13 cellular contexts compared by ENCODE assay signal in genomic region chr19:4695224-4695731, GRCh38. TPM values are rescaled to one million over a fixed set of nuclear protein-coding genes. Genes with fewer than 3 reads are reported as not detected.
DNase-seq lines count a peak whose midpoint lies in the region; ATAC-seq and TF ChIP-seq lines count a peak whose summit lies in the region.
"Had no signal": no experiment of that assay in that cellular context is flagged by ENCODE, and none has a peak within 500 bp of the region (broad histone marks: within the 10 kb centered on the region; RNA-seq: fewer than 3 reads in every experiment).

No MANE protein-coding gene starts in this region.

- peak overlapping the region in 56 of 59 donors; percentile 2 to 93 (median 75) for H3K27ac ChIP-seq in dorsolateral prefrontal cortex
- peak overlapping the region; percentile 51 for H3K27ac ChIP-seq in vagina

- H3K27me3 ChIP-seq in dorsolateral prefrontal cortex = no peaks in the 10 kb centered on the region
- no peaks in the 10 kb centered on the region for H3K27me3 ChIP-seq in vagina

- no peak for TF ChIP-seq CTCF in dorsolateral prefrontal cortex (IDR thresholded peaks at IDR 0.05 in 54 of 56, conservative IDR thresholded peaks at IDR 0.05 in 2 of 56; ENCODE audit: low read depth in 1 of 56, partially characterized antibody in 56 of 56)
- TF ChIP-seq CTCF in vagina (IDR thresholded peaks at IDR 0.05) = no peak

- intact Hi-C loops in dorsolateral prefrontal cortex (cut with DNase I) (no loop called here), vagina (cut with DNase I) (no loop called here)

- no peaks in the 10 kb centered on the region for H3K9me3 ChIP-seq in vagina

- ATAC-seq in HG02588 (IDR thresholded peaks at IDR 0.05; ENCODE audit: unreplicated experiment) (no peak), HG03175 (IDR thresholded peaks at IDR 0.05; ENCODE audit: unreplicated experiment) (no peak)
- ATAC-seq: activated CD8-positive, alpha-beta memory T cell treated with anti-CD3 and anti-CD28 coated beads, Interleukin-2, amount 10 ng/mL, durations not matched to agents 7 days and 5 days; sciatic nerve had no signal

- peaks cover 3 to 87% of the 10 kb centered on the region in 2 donors for H3K36me3 ChIP-seq in vagina

- H3K4me1 ChIP-seq in vagina = peaks cover 8% of the 10 kb centered on the region

- H3K4me3 ChIP-seq in dorsolateral prefrontal cortex = peak overlapping the region in 1 of 59 donors; percentile 8
- no peak overlapping the region for H3K4me3 ChIP-seq in vagina

- DNase-seq in DMS 273 (lab: John Stamatoyannopoulos, UW; ENCODE audit: unreplicated experiment) = peak; percentile 29
- DNase-seq in DMS 273 treated with DMSO at 0.1 percent for 48 hours (lab: John Stamatoyannopoulos, UW) = no peak
- DNase-seq in dorsolateral prefrontal cortex = peak in 3 of 10 donors; percentile 7 to 37 (median 33)
- peak; percentile 34 for DNase-seq in midbrain (lab: John Stamatoyannopoulos, UW)
- no peak for DNase-seq in vagina (ENCODE audit: extremely low spot score in 2 of 2)
- DNase-seq in 8988T = no peak
- DNase-seq: activated CD8-positive, alpha-beta memory T cell treated with anti-CD3 and anti-CD28 coated beads, Interleukin-2, amount 10 ng/mL, durations not matched to agents 7 days and 5 days; activated naive CD4-positive, alpha-beta T cell treated with anti-CD3 and anti-CD28 coated beads for 36 hours; immature natural killer cell; SIG-M5 had no signal

- TF ChIP-seq POLR2A in vagina (IDR thresholded peaks at IDR 0.05) = no peak

RNA-seq across cellular contexts. Expression of gene MYDGF, which starts 25.1 kb away (rescaled TPM):
- 10 to 100 TPM; 18.4 to 49.7 (median 30.3) TPM for total RNA-seq in dorsolateral prefrontal cortex
- 33.4 TPM for total RNA-seq in vagina

RNA-seq across cellular contexts. Expression of gene DPP9, which starts 28.4 kb away (rescaled TPM):
- total RNA-seq in dorsolateral prefrontal cortex (10 to 100 TPM; 24.5 to 54.3 (median 38.1) TPM), vagina (53.8 TPM)

RNA-seq across cellular contexts. Expression of gene TNFAIP8L1, which starts 56.0 kb away (rescaled TPM):
- total RNA-seq in dorsolateral prefrontal cortex (10 to 100 TPM in 117 of 120 experiments, 1 to 10 TPM in 3; 6.5 to 31.1 (median 19.5) TPM), vagina (13.0 TPM)

Comparison
In these comparisons a context has a peak if more than half of its experiments do, and no peak if none do; other contexts are left out.
1. DNase-seq: peak in DMS 273 (single experiment) and midbrain (single experiment); none in DMS 273 treated with DMSO at 0.1 percent for 48 hours (single experiment), vagina (0 of 2) and 8988T (single experiment).